Comparison of ENCODE assay signal across 8 cellular contexts in genomic region chr7:80453699-80454340, GRCh38. TPM values are rescaled to one million over a fixed set of nuclear protein-coding genes. Genes with fewer than 3 reads are reported as not detected.
DNase-seq lines count a peak whose midpoint lies in the region; ATAC-seq and TF ChIP-seq lines count a peak whose summit lies in the region.

No MANE protein-coding gene starts in this region.

- H3F3A ChIP-seq in SU-DHL-6 (ENCODE audit: insufficient read depth): no peaks in the 10 kb centered on the region

- H3K36me3 Mint-ChIP-seq in T-helper 17 cell (ENCODE audit: low read depth): no peaks in the 10 kb centered on the region
- H3K36me3 Mint-ChIP-seq in stimulated activated memory B cell treated with anti-CD40 and anti-IgM and Interleukin-4, amounts not matched to agents 10 μg/mL and 1 μg/mL and 100 μg/mL, for 72 hours: no peaks in the 10 kb centered on the region

- H3K27me3 ChIP-seq in BJ (ENCODE audit: control insufficient read depth, insufficient read depth, low read length): no peaks in the 10 kb centered on the region
- H3K27me3 ChIP-seq in SU-DHL-6 (ENCODE audit: low read length): no peaks in the 10 kb centered on the region

- H3K27me3 Mint-ChIP-seq in T-helper 17 cell: no peaks in the 10 kb centered on the region
- H3K27me3 Mint-ChIP-seq in stimulated activated memory B cell treated with anti-CD40 and anti-IgM and Interleukin-4, amounts not matched to agents 10 μg/mL and 1 μg/mL and 100 μg/mL, for 72 hours: no peaks in the 10 kb centered on the region

- POLR2A ChIA-PET in BJ (lab: Charles Lee): no interaction called here

- no peaks in the 10 kb centered on the region for H4K20me1 ChIP-seq in SU-DHL-6 (ENCODE audit: low read depth, low read length)

- no peaks in the 10 kb centered on the region for H3K79me2 ChIP-seq in SU-DHL-6 (ENCODE audit: insufficient read depth, low read length)

- no peak overlapping the region for H3K9ac ChIP-seq in SU-DHL-6 (ENCODE audit: low read length)

- no peaks in the 10 kb centered on the region for H3K9me2 ChIP-seq in SU-DHL-6 (replicated peaks; ENCODE audit: insufficient read depth, low read length)

- H3K9me3 ChIP-seq in SU-DHL-6 (ENCODE audit: insufficient read depth, low read length) (no peaks in the 10 kb centered on the region), T-helper 17 cell (ENCODE audit: control insufficient read depth, low read length, poor library complexity, severe bottlenecking) (no peaks in the 10 kb centered on the region)

- TF ChIP-seq CTCF in BJ (IDR thresholded peaks at IDR 0.05; ENCODE audit: insufficient read depth, low read depth, low read length) (peak; percentile 44), SU-DHL-6 (IDR thresholded peaks at IDR 0.05; ENCODE audit: insufficient read depth, low read length, poor library complexity, severe bottlenecking) (peak; percentile 31)

- DNase-seq in BJ (ENCODE audit: low read depth): no peak
- DNase-seq in kidney glomerular epithelial cell (lab: John Stamatoyannopoulos, UW): peak; percentile 31
- DNase-seq in T-helper 17 cell: no peak
- DNase-seq in activated naive CD4-positive, alpha-beta T cell treated with Interleukin-2 at 50 U/mL for 16 hours: no peak
- DNase-seq in HuH-7.5 (ENCODE audit: low spot score): no peak

- peak; percentile 58 for ATAC-seq in HG03354 (IDR thresholded peaks at IDR 0.05; ENCODE audit: poor library complexity, severe bottlenecking, unreplicated experiment)
- ATAC-seq in T-helper 17 cell: no peak
- ATAC-seq in stimulated activated memory B cell treated with anti-CD40 and anti-IgM and Interleukin-4, amounts not matched to agents 10 μg/mL and 1 μg/mL and 100 μg/mL, for 72 hours: no peak

- no peaks in the 10 kb centered on the region for H3K36me3 ChIP-seq in BJ (ENCODE audit: control insufficient read depth, insufficient read depth, low read length)
- H3K36me3 ChIP-seq in SU-DHL-6 (ENCODE audit: low read length): no peaks in the 10 kb centered on the region

- H2AFZ ChIP-seq in SU-DHL-6 (ENCODE audit: low read depth, low read length, severe bottlenecking): no peak overlapping the region

- CTCF ChIA-PET in BJ (lab: Yijun Ruan, JAX): interaction anchor here (0.7 kb wide), 1 partner anchor 13 kb away, joined by 4 read pairs; no protein-coding TSS in a partner anchor

- no peak overlapping the region for H3K4me3 Mint-ChIP-seq in T-helper 17 cell
- no peak overlapping the region for H3K4me3 Mint-ChIP-seq in stimulated activated memory B cell treated with anti-CD40 and anti-IgM and Interleukin-4, amounts not matched to agents 10 μg/mL and 1 μg/mL and 100 μg/mL, for 72 hours

- H3K4me3 ChIP-seq in BJ (ENCODE audit: low read depth, low read length): no peak overlapping the region
- H3K4me3 ChIP-seq in SU-DHL-6 (ENCODE audit: insufficient read depth, low read length, poor library complexity, severe bottlenecking): no peak overlapping the region

- H3K4me1 Mint-ChIP-seq in T-helper 17 cell: no peaks in the 10 kb centered on the region
- no peaks in the 10 kb centered on the region for H3K4me1 Mint-ChIP-seq in stimulated activated memory B cell treated with anti-CD40 and anti-IgM and Interleukin-4, amounts not matched to agents 10 μg/mL and 1 μg/mL and 100 μg/mL, for 72 hours

- no peak overlapping the region for H3K27ac ChIP-seq in SU-DHL-6 (ENCODE audit: low read depth, low read length)

- H3K27ac Mint-ChIP-seq in T-helper 17 cell: no peak overlapping the region
- H3K27ac Mint-ChIP-seq in stimulated activated memory B cell treated with anti-CD40 and anti-IgM and Interleukin-4, amounts not matched to agents 10 μg/mL and 1 μg/mL and 100 μg/mL, for 72 hours: no peak overlapping the region

- no peaks in the 10 kb centered on the region for H3K9me3 Mint-ChIP-seq in stimulated activated memory B cell treated with anti-CD40 and anti-IgM and Interleukin-4, amounts not matched to agents 10 μg/mL and 1 μg/mL and 100 μg/mL, for 72 hours

- H3K4me2 ChIP-seq in SU-DHL-6 (ENCODE audit: low read depth, low read length, poor library complexity, severe bottlenecking): no peak overlapping the region

RNA-seq across cellular contexts. Expression of gene GNAT3, which starts 58.0 kb away (rescaled TPM):
- polyA plus RNA-seq in BJ (2011; rRNA removed): not detected in 2 replicates
- not detected in 2 replicates for polyA minus RNA-seq in BJ (2011; rRNA and poly(A)+ RNA removed)
- total RNA-seq in T-helper 17 cell: not detected
